Comparison of ENCODE assay signal across 9 cellular contexts in the genomic region with DNA sequence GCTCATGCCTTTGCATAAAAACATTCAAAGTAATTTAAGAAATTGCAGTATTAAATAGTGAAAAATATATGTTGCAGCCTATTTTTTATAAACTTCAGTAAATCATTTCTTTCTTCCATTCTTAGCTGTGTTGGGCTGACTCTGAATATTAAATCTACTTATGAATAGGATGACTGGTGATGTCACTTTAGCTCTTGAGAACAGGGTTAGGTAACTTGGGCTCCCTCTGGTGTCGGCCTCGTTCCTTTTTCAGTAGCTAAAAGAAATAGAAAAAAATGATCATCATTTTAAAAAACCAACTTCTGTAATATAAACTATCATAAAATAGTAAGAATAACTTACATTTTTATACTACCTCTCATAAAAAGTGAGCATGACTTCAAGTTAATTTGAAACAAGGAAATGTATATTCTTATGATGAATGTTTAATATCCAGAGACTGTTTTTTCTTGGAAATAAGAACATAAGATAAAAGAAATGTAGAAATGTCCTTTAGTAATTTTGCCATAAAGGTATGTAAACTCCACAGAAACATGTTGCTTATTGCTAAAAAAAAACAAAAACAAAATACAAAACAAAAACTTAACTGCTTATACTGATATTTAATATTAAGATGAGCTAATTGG.
DNase-seq lines count a peak whose midpoint lies in the region; ATAC-seq and TF ChIP-seq lines count a peak whose summit lies in the region.
"Had no signal": no experiment of that assay in that cellular context is flagged by ENCODE, and none has a peak within 500 bp of the region (broad histone marks: within the 10 kb centered on the region; RNA-seq: fewer than 3 reads in every experiment).

No MANE protein-coding gene starts in this region.

- no peak overlapping the region for H3K4me3 ChIP-seq in HFF-Myc (replicated peaks; ENCODE audit: low read depth, low read length)

- no peaks in the 10 kb centered on the region for H3K36me3 Mint-ChIP-seq in stimulated activated effector memory CD8-positive, alpha-beta T cell treated with anti-CD3 and anti-CD28 coated beads, Interleukin-12 subunit alpha, Interleukin-12 subunit beta, amount 100 ng/mL, for 72 hours

- TF ChIP-seq CTCF in C4-2B (conservative IDR thresholded peaks at IDR 0.05) (peak; percentile 83), HFF-Myc (IDR thresholded peaks at IDR 0.05; ENCODE audit: low read depth, low read length, missing control alignments) (peak; percentile 48)

- H3K27ac Mint-ChIP-seq in stimulated activated effector memory CD8-positive, alpha-beta T cell treated with anti-CD3 and anti-CD28 coated beads, Interleukin-12 subunit alpha, Interleukin-12 subunit beta, amount 100 ng/mL, for 72 hours: no peak overlapping the region

- peak; percentile 61 for ATAC-seq in stimulated activated effector memory CD8-positive, alpha-beta T cell treated with anti-CD3 and anti-CD28 coated beads, Interleukin-12 subunit alpha, Interleukin-12 subunit beta, amount 100 ng/mL, for 72 hours
- ATAC-seq in HG03521 (IDR thresholded peaks at IDR 0.05; ENCODE audit: unreplicated experiment): no peak
- ATAC-seq in GM21528 (IDR thresholded peaks at IDR 0.05; ENCODE audit: low FRiP score, unreplicated experiment): no peak
- ATAC-seq: left colon had no signal

- no peak overlapping the region for H3K27ac ChIP-seq in C4-2B

- no peaks in the 10 kb centered on the region for H3K4me1 Mint-ChIP-seq in stimulated activated effector memory CD8-positive, alpha-beta T cell treated with anti-CD3 and anti-CD28 coated beads, Interleukin-12 subunit alpha, Interleukin-12 subunit beta, amount 100 ng/mL, for 72 hours

- DNase-seq in HFF-Myc (ENCODE audit: extremely low read depth, low read depth) (peak; percentile 3), NCI-H446 treated with DMSO at 0.1 percent for 48 hours (lab: John Stamatoyannopoulos, UW) (peak; percentile 71), amygdala (lab: John Stamatoyannopoulos, UW) (peak in 38 of 56 donors; percentile 1 to 89 (median 42)), iPS DF 4.7 (ENCODE audit: extremely low read depth, low spot score) (peak; percentile 22)
- no peak for DNase-seq in stimulated activated effector memory CD8-positive, alpha-beta T cell treated with anti-CD3 and anti-CD28 coated beads, Interleukin-12 subunit alpha, Interleukin-12 subunit beta, amount 100 ng/mL, for 72 hours (ENCODE audit: low spot score in 2 of 2)

- no peak overlapping the region for H3K4me3 Mint-ChIP-seq in stimulated activated effector memory CD8-positive, alpha-beta T cell treated with anti-CD3 and anti-CD28 coated beads, Interleukin-12 subunit alpha, Interleukin-12 subunit beta, amount 100 ng/mL, for 72 hours

- H3K9me3 Mint-ChIP-seq in stimulated activated effector memory CD8-positive, alpha-beta T cell treated with anti-CD3 and anti-CD28 coated beads, Interleukin-12 subunit alpha, Interleukin-12 subunit beta, amount 100 ng/mL, for 72 hours: no peaks in the 10 kb centered on the region

Comparison
In these comparisons a context has a peak if more than half of its experiments do, and no peak if none do; other contexts are left out.
1. DNase-seq: peak in HFF-Myc (single experiment), NCI-H446 treated with DMSO at 0.1 percent for 48 hours (single experiment), amygdala (38 of 56) and iPS DF 4.7 (single experiment); none in stimulated activated effector memory CD8-positive, alpha-beta T cell treated with anti-CD3 and anti-CD28 coated beads, Interleukin-12 subunit alpha, Interleukin-12 subunit beta, amount 100 ng/mL, for 72 hours (0 of 2).